Comparison of ENCODE assay signal across 1 cellular context in the genomic region with DNA sequence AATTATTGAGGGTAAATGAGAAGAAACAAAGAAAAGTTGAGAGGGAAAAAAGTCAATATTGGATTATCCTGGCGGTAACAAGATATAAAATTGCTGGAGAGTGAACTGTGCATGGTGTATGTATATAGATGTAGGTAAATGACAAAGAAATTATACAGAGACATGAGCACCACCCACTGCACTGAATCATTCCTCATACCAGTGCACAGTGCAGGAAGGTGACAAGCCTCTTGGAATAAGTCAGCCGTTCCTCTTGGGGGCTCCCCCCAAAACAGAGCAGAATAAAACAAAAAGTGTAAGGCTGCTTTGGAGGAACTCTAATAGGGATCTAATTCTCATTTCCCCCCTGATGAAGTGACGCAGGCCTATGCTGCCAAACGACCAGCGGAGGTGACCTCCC.
TF ChIP-seq lines count a peak whose summit lies in the region.

No MANE protein-coding gene starts in this region.

TF ChIP-seq in GM23338, 12 proteins besides CTCF, POLR2A, EP300 and RAD21 (continued from another document):
- TF ChIP-seq, protein P1, sequence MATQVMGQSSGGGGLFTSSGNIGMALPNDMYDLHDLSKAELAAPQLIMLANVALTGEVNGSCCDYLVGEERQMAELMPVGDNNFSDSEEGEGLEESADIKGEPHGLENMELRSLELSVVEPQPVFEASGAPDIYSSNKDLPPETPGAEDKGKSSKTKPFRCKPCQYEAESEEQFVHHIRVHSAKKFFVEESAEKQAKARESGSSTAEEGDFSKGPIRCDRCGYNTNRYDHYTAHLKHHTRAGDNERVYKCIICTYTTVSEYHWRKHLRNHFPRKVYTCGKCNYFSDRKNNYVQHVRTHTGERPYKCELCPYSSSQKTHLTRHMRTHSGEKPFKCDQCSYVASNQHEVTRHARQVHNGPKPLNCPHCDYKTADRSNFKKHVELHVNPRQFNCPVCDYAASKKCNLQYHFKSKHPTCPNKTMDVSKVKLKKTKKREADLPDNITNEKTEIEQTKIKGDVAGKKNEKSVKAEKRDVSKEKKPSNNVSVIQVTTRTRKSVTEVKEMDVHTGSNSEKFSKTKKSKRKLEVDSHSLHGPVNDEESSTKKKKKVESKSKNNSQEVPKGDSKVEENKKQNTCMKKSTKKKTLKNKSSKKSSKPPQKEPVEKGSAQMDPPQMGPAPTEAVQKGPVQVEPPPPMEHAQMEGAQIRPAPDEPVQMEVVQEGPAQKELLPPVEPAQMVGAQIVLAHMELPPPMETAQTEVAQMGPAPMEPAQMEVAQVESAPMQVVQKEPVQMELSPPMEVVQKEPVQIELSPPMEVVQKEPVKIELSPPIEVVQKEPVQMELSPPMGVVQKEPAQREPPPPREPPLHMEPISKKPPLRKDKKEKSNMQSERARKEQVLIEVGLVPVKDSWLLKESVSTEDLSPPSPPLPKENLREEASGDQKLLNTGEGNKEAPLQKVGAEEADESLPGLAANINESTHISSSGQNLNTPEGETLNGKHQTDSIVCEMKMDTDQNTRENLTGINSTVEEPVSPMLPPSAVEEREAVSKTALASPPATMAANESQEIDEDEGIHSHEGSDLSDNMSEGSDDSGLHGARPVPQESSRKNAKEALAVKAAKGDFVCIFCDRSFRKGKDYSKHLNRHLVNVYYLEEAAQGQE (IDR thresholded peaks at IDR 0.05; ENCODE audit: unreplicated experiment): no peak
- TF ChIP-seq JUNB (IDR thresholded peaks at IDR 0.05; ENCODE audit: unreplicated experiment) (no peak), ZNF331 (CRISPR knock-in tag; IDR thresholded peaks at IDR 0.05; ENCODE audit: low read depth) (no peak), EZH2 (IDR thresholded peaks at IDR 0.05; ENCODE audit: low read depth, unreplicated experiment) (no peak), ZNF114 (CRISPR knock-in tag; IDR thresholded peaks at IDR 0.05) (no peak), EZH2phosphoT487 (IDR thresholded peaks at IDR 0.05; ENCODE audit: unreplicated experiment) (no peak)
